ENCODE assay signal across 13 cellular contexts in the genomic region with DNA sequence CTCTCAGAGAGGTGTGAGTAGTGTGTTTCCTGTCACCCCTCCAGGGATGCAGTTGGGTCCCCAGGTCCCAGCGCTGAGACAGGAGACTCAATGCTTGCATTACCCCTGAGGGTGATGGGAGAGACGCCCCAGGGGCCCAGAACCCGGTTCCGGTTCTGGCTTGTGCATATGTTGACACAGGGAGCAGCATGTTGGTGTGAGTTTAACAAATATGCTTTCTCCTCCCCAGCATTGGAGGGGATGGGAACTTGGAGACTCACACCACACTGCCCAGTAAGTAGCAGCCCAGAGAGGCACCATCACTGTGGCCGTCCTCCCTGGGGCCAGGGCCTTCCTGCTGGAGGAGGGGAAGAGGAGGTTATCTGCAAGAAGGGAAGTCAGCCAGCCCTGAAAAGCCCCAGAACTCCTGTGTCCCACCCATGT.
DNase-seq lines count a peak whose midpoint lies in the region; ATAC-seq and TF ChIP-seq lines count a peak whose summit lies in the region.
"Had no signal": no experiment of that assay in that cellular context is flagged by ENCODE, and none has a peak within 500 bp of the region (broad histone marks: within the 10 kb centered on the region; RNA-seq: fewer than 3 reads in every experiment).

No MANE protein-coding gene starts in this region.

- peak overlapping the region; percentile 96 to 100 (median 100) for H3K27ac Mint-ChIP-seq in CD4-positive, CD25-positive, alpha-beta regulatory T cell

- H3K9me3 Mint-ChIP-seq in CD4-positive, CD25-positive, alpha-beta regulatory T cell, result no peaks in the 10 kb centered on the region

- peaks cover 3% of the 10 kb centered on the region for H3K36me3 Mint-ChIP-seq in CD4-positive, CD25-positive, alpha-beta regulatory T cell
- H3K36me3 Mint-ChIP-seq: stimulated activated naive B cell treated with anti-CD40 and anti-IgM and Interleukin-4, amounts not matched to agents 10 μg/mL and 1 μg/mL and 100 μg/mL, for 72 hours had no signal

- DNase-seq in CD4-positive, CD25-positive, alpha-beta regulatory T cell, result no peak
- DNase-seq in RWPE2 (ENCODE audit: low spot score), result no peak
- DNase-seq in sigmoid colon, result no peak
- no peak for DNase-seq in NCI-H1092 (lab: John Stamatoyannopoulos, UW)
- no peak for DNase-seq in A172 (ENCODE audit: low spot score)
- DNase-seq in NCI-H748 treated with DMSO at 0.1 percent for 48 hours (lab: John Stamatoyannopoulos, UW), result no peak
- DNase-seq: activated CD4-positive, alpha-beta T cell treated with anti-CD3 and anti-CD28 coated beads for 48 hours; foreskin melanocyte; NCI-H2081 treated with DMSO at 0.1 percent for 48 hours; stimulated activated CD4-positive, alpha-beta T cell treated with anti-CD3 and anti-CD28 coated beads, Interleukin-12 subunit alpha, Interleukin-12 subunit beta, amount 100 ng/mL, for 4 hours; stimulated activated naive B cell treated with anti-CD40 and anti-IgM and Interleukin-4, amounts not matched to agents 10 μg/mL and 1 μg/mL and 100 μg/mL, for 72 hours had no signal

- ATAC-seq in CD4-positive, CD25-positive, alpha-beta regulatory T cell (ENCODE audit: low read depth in 2 of 2), result no peak
- ATAC-seq in RWPE2 (ENCODE audit: low read depth) (no peak), HG03139 (IDR thresholded peaks at IDR 0.05; ENCODE audit: unreplicated experiment) (no peak)
- ATAC-seq: stimulated activated naive B cell treated with anti-CD40 and anti-IgM and Interleukin-4, amounts not matched to agents 10 μg/mL and 1 μg/mL and 100 μg/mL, for 72 hours had no signal

- no peak overlapping the region for H3K4me3 ChIP-seq in CD4-positive, CD25-positive, alpha-beta regulatory T cell (ENCODE audit: low read depth, low read length)
- H3K4me3 ChIP-seq in RWPE2 (ENCODE audit: severe bottlenecking) (no peak overlapping the region), esophagus (ENCODE audit: low read depth in 1 of 2, low read length in 2 of 2) (no peak overlapping the region), sigmoid colon (no peak overlapping the region)

- peak overlapping the region; percentile 98 for H3K27ac ChIP-seq in CD4-positive, CD25-positive, alpha-beta regulatory T cell (ENCODE audit: insufficient read depth, low read length, poor library complexity, severe bottlenecking)
- peak overlapping the region; percentile 70 for H3K27ac ChIP-seq in RWPE2 (ENCODE audit: poor library complexity, severe bottlenecking)
- H3K27ac ChIP-seq in esophagus (ENCODE audit: low read depth in 2 of 2, low read length in 1 of 2), result peak overlapping the region; percentile 83 to 90
- H3K27ac ChIP-seq in sigmoid colon, result peak overlapping the region; percentile 90 to 94 (median 92)

- TF ChIP-seq EP300 in sigmoid colon (IDR thresholded peaks at IDR 0.05), result no peak

- no peaks in the 10 kb centered on the region for H3K27me3 Mint-ChIP-seq in CD4-positive, CD25-positive, alpha-beta regulatory T cell

- WGBS in esophagus, 2 donors, result 84 to 85% methylated on average over 5 of the region's 5 CpGs
- WGBS in sigmoid colon, 2 donors, result 80 to 84% methylated on average over 5 of the region's 5 CpGs

- TF ChIP-seq CTCF in RWPE2 (IDR thresholded peaks at IDR 0.05; ENCODE audit: poor library complexity, severe bottlenecking) (no peak), sigmoid colon (IDR thresholded peaks at IDR 0.05) (no peak)

- intact Hi-C loops in sigmoid colon (cut with DNase I), result no loop called here

- H3K9me3 ChIP-seq in CD4-positive, CD25-positive, alpha-beta regulatory T cell (ENCODE audit: control insufficient read depth in 2 of 2, low read length in 2 of 2), result no peaks in the 10 kb centered on the region
- H3K9me3 ChIP-seq in RWPE2 (ENCODE audit: severe bottlenecking), result no peaks in the 10 kb centered on the region
- no peaks in the 10 kb centered on the region for H3K9me3 ChIP-seq in esophagus (ENCODE audit: control insufficient read depth in 2 of 2, insufficient read depth in 1 of 2, low read depth in 1 of 2, low read length in 1 of 2)
- H3K9me3 ChIP-seq in sigmoid colon, result no peaks in the 10 kb centered on the region

- H3K4me1 ChIP-seq in CD4-positive, CD25-positive, alpha-beta regulatory T cell (ENCODE audit: control insufficient read depth, insufficient read depth, low read length, poor library complexity, severe bottlenecking), result peaks cover 72% of the 10 kb centered on the region
- H3K4me1 ChIP-seq in RWPE2 (ENCODE audit: insufficient read depth, poor library complexity, severe bottlenecking) (peaks cover 37% of the 10 kb centered on the region), esophagus (ENCODE audit: control insufficient read depth in 2 of 2, insufficient read depth in 2 of 2, low read length in 1 of 2) (peaks cover 11 to 23% of the 10 kb centered on the region in 2 donors), sigmoid colon (peaks cover 0 to 52% (median 47%) of the 10 kb centered on the region in 4 donors)

- peak overlapping the region in 3 of 4 donors; percentile 59 to 79 (median 76) for H3K4me3 Mint-ChIP-seq in CD4-positive, CD25-positive, alpha-beta regulatory T cell
- H3K4me3 Mint-ChIP-seq: stimulated activated naive B cell treated with anti-CD40 and anti-IgM and Interleukin-4, amounts not matched to agents 10 μg/mL and 1 μg/mL and 100 μg/mL, for 72 hours had no signal

- no peak for TF ChIP-seq POLR2A in sigmoid colon (IDR thresholded peaks at IDR 0.05)

- no peaks in the 10 kb centered on the region for H3K27me3 ChIP-seq in CD4-positive, CD25-positive, alpha-beta regulatory T cell (ENCODE audit: control insufficient read depth, insufficient read depth, low read length)
- H3K27me3 ChIP-seq in RWPE2 (ENCODE audit: insufficient read depth, poor library complexity, severe bottlenecking), result no peaks in the 10 kb centered on the region
- no peaks in the 10 kb centered on the region for H3K27me3 ChIP-seq in esophagus (ENCODE audit: control insufficient read depth in 1 of 2, insufficient read depth in 2 of 2, low read length in 2 of 2)
- no peaks in the 10 kb centered on the region for H3K27me3 ChIP-seq in sigmoid colon

- peaks cover 13 to 80% (median 54%) of the 10 kb centered on the region in 4 donors for H3K4me1 Mint-ChIP-seq in CD4-positive, CD25-positive, alpha-beta regulatory T cell

- no peaks in the 10 kb centered on the region for H3K36me3 ChIP-seq in CD4-positive, CD25-positive, alpha-beta regulatory T cell (ENCODE audit: control insufficient read depth, insufficient read depth, low read length)
- H3K36me3 ChIP-seq in RWPE2 (ENCODE audit: low read depth) (no peaks in the 10 kb centered on the region), esophagus (ENCODE audit: control insufficient read depth in 2 of 2, insufficient read depth in 2 of 2, low read length in 1 of 2) (no peaks in the 10 kb centered on the region), sigmoid colon (no peaks in the 10 kb centered on the region)
